1 cellular context compared by ENCODE assay signal in the genomic region with DNA sequence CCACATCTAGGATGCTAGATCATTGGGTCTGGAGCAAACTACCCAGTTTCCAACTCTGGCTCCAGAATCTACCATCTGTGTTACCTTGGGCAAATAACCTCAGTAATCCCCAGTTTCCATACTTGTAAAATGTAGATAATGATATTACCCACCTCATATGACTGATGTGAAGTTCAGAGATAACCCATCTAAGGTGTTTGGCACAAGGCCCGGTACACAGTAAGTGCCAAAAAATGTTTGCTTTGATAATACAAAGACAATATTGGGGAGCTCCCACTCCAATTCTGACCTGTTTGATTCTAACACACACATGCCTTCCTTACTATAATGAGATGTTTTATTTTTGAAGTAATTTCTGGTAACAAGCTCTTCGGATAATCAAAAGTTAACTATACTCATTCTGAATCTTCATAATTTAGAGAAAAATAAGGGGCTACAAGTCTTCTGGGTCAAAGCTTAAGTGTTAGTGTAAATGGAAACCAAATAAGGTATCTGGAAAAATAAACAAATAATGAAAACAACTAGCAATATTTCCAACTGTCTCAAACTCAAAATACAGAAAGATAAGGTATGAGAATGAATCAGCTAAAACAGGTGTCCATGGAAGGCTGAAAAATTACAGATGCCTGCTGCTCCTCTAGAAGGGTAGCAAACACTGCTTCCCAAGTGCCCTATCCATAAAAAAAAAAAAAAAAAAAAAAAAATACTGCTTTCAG.
A peak's percentile ranks its signal among the peaks of the same experiment; 100 is the strongest.
TF ChIP-seq lines count a peak whose summit lies in the region.

No MANE protein-coding gene starts in this region.

TF ChIP-seq in K562, 482 proteins besides CTCF, POLR2A, EP300 and RAD21 (continues in another document):
- TF ChIP-seq ZNF121 (CRISPR knock-in tag; conservative IDR thresholded peaks at IDR 0.05) (no peak), ZC3H11A (IDR thresholded peaks at IDR 0.05; ENCODE audit: low read depth, low read length) (no peak), HDAC1 (IDR thresholded peaks at IDR 0.05) (no peak), TEAD4 (IDR thresholded peaks at IDR 0.05; ENCODE audit: low read length) (peak; percentile 32; the same call in 1 of the 2 replicates), TEAD4 (CRISPR knock-in tag; IDR thresholded peaks at IDR 0.05; ENCODE audit: borderline replicate concordance) (no peak), MAFG (tag; conservative IDR thresholded peaks at IDR 0.05) (peak; percentile 64; the same call in 1 of the 2 replicates), ZNF134 (CRISPR knock-in tag; conservative IDR thresholded peaks at IDR 0.05) (no peak), NCOR1 (IDR thresholded peaks at IDR 0.05) (0 out of 2 replicates have a peak, but pooled peaks have one; percentile 3), MAFK (IDR thresholded peaks at IDR 0.05; ENCODE audit: low read length) (peak; percentile 12; the same call in 1 of the 2 replicates), ZNF197 (CRISPR knock-in tag; IDR thresholded peaks at IDR 0.05; ENCODE audit: low read depth) (no peak), TAF7 (tag; IDR thresholded peaks at IDR 0.05) (no peak), ZNF184 (CRISPR knock-in tag; IDR thresholded peaks at IDR 0.05) (no peak), CBX8 (IDR thresholded peaks at IDR 0.05; ENCODE audit: borderline replicate concordance, extremely low read depth, low read depth, low read length, poor library complexity, severe bottlenecking) (no peak), ZKSCAN8 (CRISPR knock-in tag; IDR thresholded peaks at IDR 0.05) (peak; percentile 93), DDX20 (tag; IDR thresholded peaks at IDR 0.05; ENCODE audit: low read depth) (peak; percentile 26; the same call in 1 of the 2 replicates), SAFB (IDR thresholded peaks at IDR 0.05; ENCODE audit: borderline replicate concordance, low read depth, low read length) (no peak), CBX3 (IDR thresholded peaks at IDR 0.05; ENCODE audit: borderline replicate concordance in 1 of 2, low read length in 2 of 2) (no peak), FOXM1 (IDR thresholded peaks at IDR 0.05; ENCODE audit: low read depth) (no peak), FOXM1 (CRISPR knock-in tag; IDR thresholded peaks at IDR 0.05; ENCODE audit: low read depth) (no peak), ZBTB1 (CRISPR knock-in tag; IDR thresholded peaks at IDR 0.05; ENCODE audit: borderline replicate concordance, low read depth) (no peak), C11orf30 (IDR thresholded peaks at IDR 0.05; ENCODE audit: low read depth) (peak; percentile 85), ATF2 (CRISPR knock-in tag; IDR thresholded peaks at IDR 0.05) (no peak), KLF1 (tag; IDR thresholded peaks at IDR 0.05) (no peak), MTA3 (IDR thresholded peaks at IDR 0.05; ENCODE audit: borderline replicate concordance) (0 out of 2 replicates have a peak, but pooled peaks have one; percentile 38), SMAD4 (CRISPR knock-in tag; conservative IDR thresholded peaks at IDR 0.05) (0 out of 2 replicates have a peak, but pooled peaks have one; percentile 17), ZSCAN29 (IDR thresholded peaks at IDR 0.05) (no peak), SMARCA4 (IDR thresholded peaks at IDR 0.05) (peak; percentile 65), TAL1 (IDR thresholded peaks at IDR 0.05) (peak; percentile 20; the same call in 1 of the 2 replicates), ZBTB40 (IDR thresholded peaks at IDR 0.05) (no peak), ZBTB40 (CRISPR knock-in tag; IDR thresholded peaks at IDR 0.05) (no peak), ZNF79 (CRISPR knock-in tag; IDR thresholded peaks at IDR 0.05; ENCODE audit: low read depth) (no peak), SMARCB1 (IDR thresholded peaks at IDR 0.05; ENCODE audit: insufficient read length, low read depth) (no peak), ZNF785 (CRISPR knock-in tag; IDR thresholded peaks at IDR 0.05) (no peak), PHF20 (IDR thresholded peaks at IDR 0.05; ENCODE audit: partially characterized antibody) (no peak), ZBTB8A (IDR thresholded peaks at IDR 0.05; ENCODE audit: partially characterized antibody) (no peak), MAFF (IDR thresholded peaks at IDR 0.05; ENCODE audit: low read length) (peak; percentile 58; the same call in 1 of the 2 replicates)
- TF ChIP-seq, protein P1, sequence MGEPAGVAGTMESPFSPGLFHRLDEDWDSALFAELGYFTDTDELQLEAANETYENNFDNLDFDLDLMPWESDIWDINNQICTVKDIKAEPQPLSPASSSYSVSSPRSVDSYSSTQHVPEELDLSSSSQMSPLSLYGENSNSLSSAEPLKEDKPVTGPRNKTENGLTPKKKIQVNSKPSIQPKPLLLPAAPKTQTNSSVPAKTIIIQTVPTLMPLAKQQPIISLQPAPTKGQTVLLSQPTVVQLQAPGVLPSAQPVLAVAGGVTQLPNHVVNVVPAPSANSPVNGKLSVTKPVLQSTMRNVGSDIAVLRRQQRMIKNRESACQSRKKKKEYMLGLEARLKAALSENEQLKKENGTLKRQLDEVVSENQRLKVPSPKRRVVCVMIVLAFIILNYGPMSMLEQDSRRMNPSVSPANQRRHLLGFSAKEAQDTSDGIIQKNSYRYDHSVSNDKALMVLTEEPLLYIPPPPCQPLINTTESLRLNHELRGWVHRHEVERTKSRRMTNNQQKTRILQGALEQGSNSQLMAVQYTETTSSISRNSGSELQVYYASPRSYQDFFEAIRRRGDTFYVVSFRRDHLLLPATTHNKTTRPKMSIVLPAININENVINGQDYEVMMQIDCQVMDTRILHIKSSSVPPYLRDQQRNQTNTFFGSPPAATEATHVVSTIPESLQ (CRISPR knock-in tag; IDR thresholded peaks at IDR 0.05): no peak
- TF ChIP-seq, protein P2, sequence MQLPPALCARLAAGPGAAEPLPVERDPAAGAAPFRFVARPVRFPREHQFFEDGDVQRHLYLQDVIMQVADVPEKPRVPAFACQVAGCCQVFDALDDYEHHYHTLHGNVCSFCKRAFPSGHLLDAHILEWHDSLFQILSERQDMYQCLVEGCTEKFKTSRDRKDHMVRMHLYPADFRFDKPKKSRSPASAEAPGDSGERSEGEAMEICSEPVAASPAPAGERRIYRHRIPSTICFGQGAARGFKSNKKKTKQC (CRISPR knock-in tag; IDR thresholded peaks at IDR 0.05): no peak
- TF ChIP-seq, protein P3, sequence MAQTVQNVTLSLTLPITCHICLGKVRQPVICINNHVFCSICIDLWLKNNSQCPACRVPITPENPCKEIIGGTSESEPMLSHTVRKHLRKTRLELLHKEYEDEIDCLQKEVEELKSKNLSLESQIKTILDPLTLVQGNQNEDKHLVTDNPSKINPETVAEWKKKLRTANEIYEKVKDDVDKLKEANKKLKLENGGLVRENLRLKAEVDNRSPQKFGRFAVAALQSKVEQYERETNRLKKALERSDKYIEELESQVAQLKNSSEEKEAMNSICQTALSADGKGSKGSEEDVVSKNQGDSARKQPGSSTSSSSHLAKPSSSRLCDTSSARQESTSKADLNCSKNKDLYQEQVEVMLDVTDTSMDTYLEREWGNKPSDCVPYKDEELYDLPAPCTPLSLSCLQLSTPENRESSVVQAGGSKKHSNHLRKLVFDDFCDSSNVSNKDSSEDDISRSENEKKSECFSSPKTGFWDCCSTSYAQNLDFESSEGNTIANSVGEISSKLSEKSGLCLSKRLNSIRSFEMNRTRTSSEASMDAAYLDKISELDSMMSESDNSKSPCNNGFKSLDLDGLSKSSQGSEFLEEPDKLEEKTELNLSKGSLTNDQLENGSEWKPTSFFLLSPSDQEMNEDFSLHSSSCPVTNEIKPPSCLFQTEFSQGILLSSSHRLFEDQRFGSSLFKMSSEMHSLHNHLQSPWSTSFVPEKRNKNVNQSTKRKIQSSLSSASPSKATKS (CRISPR knock-in tag; IDR thresholded peaks at IDR 0.05): no peak
- TF ChIP-seq, protein P4, sequence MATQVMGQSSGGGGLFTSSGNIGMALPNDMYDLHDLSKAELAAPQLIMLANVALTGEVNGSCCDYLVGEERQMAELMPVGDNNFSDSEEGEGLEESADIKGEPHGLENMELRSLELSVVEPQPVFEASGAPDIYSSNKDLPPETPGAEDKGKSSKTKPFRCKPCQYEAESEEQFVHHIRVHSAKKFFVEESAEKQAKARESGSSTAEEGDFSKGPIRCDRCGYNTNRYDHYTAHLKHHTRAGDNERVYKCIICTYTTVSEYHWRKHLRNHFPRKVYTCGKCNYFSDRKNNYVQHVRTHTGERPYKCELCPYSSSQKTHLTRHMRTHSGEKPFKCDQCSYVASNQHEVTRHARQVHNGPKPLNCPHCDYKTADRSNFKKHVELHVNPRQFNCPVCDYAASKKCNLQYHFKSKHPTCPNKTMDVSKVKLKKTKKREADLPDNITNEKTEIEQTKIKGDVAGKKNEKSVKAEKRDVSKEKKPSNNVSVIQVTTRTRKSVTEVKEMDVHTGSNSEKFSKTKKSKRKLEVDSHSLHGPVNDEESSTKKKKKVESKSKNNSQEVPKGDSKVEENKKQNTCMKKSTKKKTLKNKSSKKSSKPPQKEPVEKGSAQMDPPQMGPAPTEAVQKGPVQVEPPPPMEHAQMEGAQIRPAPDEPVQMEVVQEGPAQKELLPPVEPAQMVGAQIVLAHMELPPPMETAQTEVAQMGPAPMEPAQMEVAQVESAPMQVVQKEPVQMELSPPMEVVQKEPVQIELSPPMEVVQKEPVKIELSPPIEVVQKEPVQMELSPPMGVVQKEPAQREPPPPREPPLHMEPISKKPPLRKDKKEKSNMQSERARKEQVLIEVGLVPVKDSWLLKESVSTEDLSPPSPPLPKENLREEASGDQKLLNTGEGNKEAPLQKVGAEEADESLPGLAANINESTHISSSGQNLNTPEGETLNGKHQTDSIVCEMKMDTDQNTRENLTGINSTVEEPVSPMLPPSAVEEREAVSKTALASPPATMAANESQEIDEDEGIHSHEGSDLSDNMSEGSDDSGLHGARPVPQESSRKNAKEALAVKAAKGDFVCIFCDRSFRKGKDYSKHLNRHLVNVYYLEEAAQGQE (CRISPR knock-in tag; IDR thresholded peaks at IDR 0.05; ENCODE audit: low read depth): no peak
- TF ChIP-seq, protein P5, sequence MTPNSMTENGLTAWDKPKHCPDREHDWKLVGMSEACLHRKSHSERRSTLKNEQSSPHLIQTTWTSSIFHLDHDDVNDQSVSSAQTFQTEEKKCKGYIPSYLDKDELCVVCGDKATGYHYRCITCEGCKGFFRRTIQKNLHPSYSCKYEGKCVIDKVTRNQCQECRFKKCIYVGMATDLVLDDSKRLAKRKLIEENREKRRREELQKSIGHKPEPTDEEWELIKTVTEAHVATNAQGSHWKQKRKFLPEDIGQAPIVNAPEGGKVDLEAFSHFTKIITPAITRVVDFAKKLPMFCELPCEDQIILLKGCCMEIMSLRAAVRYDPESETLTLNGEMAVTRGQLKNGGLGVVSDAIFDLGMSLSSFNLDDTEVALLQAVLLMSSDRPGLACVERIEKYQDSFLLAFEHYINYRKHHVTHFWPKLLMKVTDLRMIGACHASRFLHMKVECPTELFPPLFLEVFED (CRISPR knock-in tag; conservative IDR thresholded peaks at IDR 0.05): no peak
